Comparison of ENCODE assay signal across 8 cellular contexts in genomic region chr16:13923703-13924298, GRCh38. TPM values are rescaled to one million over a fixed set of nuclear protein-coding genes. Genes with fewer than 3 reads are reported as not detected.
DNase-seq lines count a peak whose midpoint lies in the region; ATAC-seq and TF ChIP-seq lines count a peak whose summit lies in the region.

No MANE protein-coding gene starts in this region.

- no peak overlapping the region for H4K8ac ChIP-seq in IMR-90 (ENCODE audit: low read depth in 2 of 2, low read length in 2 of 2)

- no peak overlapping the region for H4K5ac ChIP-seq in IMR-90 (ENCODE audit: low read depth, low read length)

- H3K9me1 ChIP-seq in IMR-90 (ENCODE audit: insufficient read depth, low read length), result peaks cover 7% of the 10 kb centered on the region

- TF ChIP-seq POLR2A in IMR-90 (IDR thresholded peaks at IDR 0.05; ENCODE audit: low read depth, low read length) (no peak), erythroblast (IDR thresholded peaks at IDR 0.05; ENCODE audit: low read length) (no peak)

- CTCF ChIA-PET in Calu3 (lab: Charles Lee) (interaction anchor here (0.6 to 1.2 kb wide), 12 partner anchors 34 to 366 kb away, joined by 3 to 5 read pairs (median 3); no protein-coding TSS in a partner anchor), IMR-90 (lab: Yijun Ruan, JAX) (interaction anchor here (1.0 to 2.0 kb wide), 6 partner anchors 11 to 362 kb away, joined by 4 to 11 read pairs (median 6); no protein-coding TSS in a partner anchor)

- H2AK9ac ChIP-seq in IMR-90 (replicated peaks; ENCODE audit: low read depth, low read length, poor library complexity), result no peak overlapping the region

- H3K27me3 Mint-ChIP-seq in Calu3 (ENCODE audit: unreplicated experiment) (peaks cover under 1% of the 10 kb centered on the region), progenitor cell of endocrine pancreas (no peaks in the 10 kb centered on the region)

- DNase-seq in Calu3 (no peak), IMR-90 (peak; percentile 67), OCI-M1 (lab: John Stamatoyannopoulos, UW) (peak; percentile 75), erythroblast (lab: John Stamatoyannopoulos, UW) (peak; percentile 72 to 77), progenitor cell of endocrine pancreas (ENCODE audit: low spot score, unreplicated experiment) (no peak)

- H3K79me1 ChIP-seq in IMR-90 (ENCODE audit: low read depth in 1 of 2, low read length in 2 of 2), result peaks cover 18 to 19% of the 10 kb centered on the region in 2 experiments

- H2AFZ ChIP-seq in IMR-90 (replicated peaks; ENCODE audit: low read length, poor library complexity), result no peak overlapping the region

- H3K4me2 ChIP-seq in IMR-90 (ENCODE audit: low read depth, low read length), result no peak overlapping the region

- peak; percentile 87 for TF ChIP-seq RAD21 in IMR-90 (IDR thresholded peaks at IDR 0.05; ENCODE audit: low read length)

- no peaks in the 10 kb centered on the region for H3K9me3 ChIP-seq in IMR-90 (ENCODE audit: control insufficient read depth, insufficient read depth, low read length)

- TF ChIP-seq CTCF in Calu3 (IDR thresholded peaks at IDR 0.05; ENCODE audit: unreplicated experiment) (peak; percentile 57), IMR-90 (conservative IDR thresholded peaks at IDR 0.05; ENCODE audit: low read depth, low read length) (peak; percentile 69), progenitor cell of endocrine pancreas (IDR thresholded peaks at IDR 0.05; ENCODE audit: unreplicated experiment) (peak; percentile 70)

- H3K36me3 Mint-ChIP-seq in Calu3 (ENCODE audit: insufficient read depth, unreplicated experiment), result peaks cover 20% of the 10 kb centered on the region
- peaks cover 5% of the 10 kb centered on the region for H3K36me3 Mint-ChIP-seq in progenitor cell of endocrine pancreas (ENCODE audit: insufficient read depth)

- dilution Hi-C loops in IMR-90 (cut with HindIII; ENCODE audit: low sequenced_read_pairs, unreplicated experiment), result no loop called here

- no peak overlapping the region for H3K14ac ChIP-seq in IMR-90 (replicated peaks; ENCODE audit: low read depth, low read length)

- no peaks in the 10 kb centered on the region for H3K27me3 ChIP-seq in IMR-90 (ENCODE audit: control insufficient read depth, insufficient read depth, low read length)

- ATAC-seq in IMR-90 (ENCODE audit: low read depth) (no peak), GM21390 (IDR thresholded peaks at IDR 0.05; ENCODE audit: unreplicated experiment) (no peak), GM19467 (IDR thresholded peaks at IDR 0.05; ENCODE audit: unreplicated experiment) (no peak), GM18498 (IDR thresholded peaks at IDR 0.05; ENCODE audit: unreplicated experiment) (no peak)

- intact Hi-C loops in Calu3 (cut with micrococcal nuclease; ENCODE audit: unreplicated experiment) (loop anchor here (1.0 to 10.0 kb wide), 6 partner anchors 150 to 601 kb away; no protein-coding TSS in a partner anchor), IMR-90 (cut with micrococcal nuclease) (loop anchor here (1.0 to 5.0 kb wide), 5 partner anchors 148 to 605 kb away; partner anchors contain the start of gene MRTFB)

- H3K4ac ChIP-seq in IMR-90 (ENCODE audit: low read depth, low read length), result no peak overlapping the region

- no TSS peak for BruUV-seq in Calu3 (replicated peaks; lab: Mats Ljungman, UMichigan)
- BruUV-seq in IMR-90 (replicated peaks; lab: Mats Ljungman, UMichigan), result no TSS peak

- H3K36me3 ChIP-seq in IMR-90 (ENCODE audit: control insufficient read depth, insufficient read depth, low read length), result peaks cover 2% of the 10 kb centered on the region

- no peak overlapping the region for H3K9ac ChIP-seq in IMR-90 (ENCODE audit: low read depth, low read length)

- H3K56ac ChIP-seq in IMR-90 (ENCODE audit: extremely low read depth, insufficient read depth, low read length), result no peak overlapping the region

- H3K4me1 ChIP-seq in IMR-90 (ENCODE audit: control insufficient read depth, insufficient read depth, low read length), result peaks cover 7% of the 10 kb centered on the region

- no peak overlapping the region for H3K27ac ChIP-seq in IMR-90 (ENCODE audit: insufficient read depth, low read length)

- no peak overlapping the region for H3K27ac Mint-ChIP-seq in Calu3 (ENCODE audit: unreplicated experiment)
- no peak overlapping the region for H3K27ac Mint-ChIP-seq in progenitor cell of endocrine pancreas

- H3K4me3 ChIP-seq in IMR-90 (ENCODE audit: insufficient read depth, low read depth, low read length), result no peak overlapping the region

- H2AK5ac ChIP-seq in IMR-90 (ENCODE audit: low read depth, low read length), result no peak overlapping the region

- no peak overlapping the region for H3K4me3 Mint-ChIP-seq in Calu3 (ENCODE audit: low read depth, unreplicated experiment)
- H3K4me3 Mint-ChIP-seq in progenitor cell of endocrine pancreas (ENCODE audit: low read depth), result no peak overlapping the region

- no peak overlapping the region for H2BK20ac ChIP-seq in IMR-90 (ENCODE audit: low read depth, low read length)

- no CpG with 5 or more reads among the region's 4 CpGs for WGBS in IMR-90 (ENCODE audit: extremely low coverage in 2 of 2, insufficient read length in 1 of 2), 2 experiments

- H3K9me3 Mint-ChIP-seq in Calu3 (ENCODE audit: low read depth, unreplicated experiment) (no peaks in the 10 kb centered on the region), progenitor cell of endocrine pancreas (ENCODE audit: low read depth) (no peaks in the 10 kb centered on the region)

- no peak overlapping the region for H2BK120ac ChIP-seq in IMR-90 (ENCODE audit: low read depth, low read length)

- H2BK5ac ChIP-seq in IMR-90 (ENCODE audit: low read depth, low read length, poor library complexity, severe bottlenecking), result no peak overlapping the region

- H2BK15ac ChIP-seq in IMR-90 (ENCODE audit: low read depth, low read length), result no peak overlapping the region

- H4K91ac ChIP-seq in IMR-90 (ENCODE audit: insufficient read depth, low read depth, low read length), result no peak overlapping the region

- H4K20me1 ChIP-seq in IMR-90 (ENCODE audit: insufficient read depth, low read length), result peaks cover 3% of the 10 kb centered on the region; the same call in 1 of the 2 replicates

- no peak overlapping the region for H3K18ac ChIP-seq in IMR-90 (ENCODE audit: low read depth, low read length)

- H3K4me1 Mint-ChIP-seq in Calu3 (ENCODE audit: low read depth, unreplicated experiment) (peaks cover 25% of the 10 kb centered on the region), progenitor cell of endocrine pancreas (ENCODE audit: low read depth) (peaks cover 29% of the 10 kb centered on the region)

- in situ Hi-C loops in IMR-90 (cut with MboI; ENCODE audit: low sequenced_read_pairs), result loop anchor here (5.0 to 10.0 kb wide), 3 partner anchors 321 to 604 kb away; no protein-coding TSS in a partner anchor

- H3K23ac ChIP-seq in IMR-90 (ENCODE audit: low read depth, low read length), result no peak overlapping the region

- POLR2A ChIA-PET in IMR-90 (lab: Charles Lee; ENCODE audit: unreplicated experiment), result interaction anchor here (0.7 kb wide), 2 partner anchors 13 to 293 kb away, joined by 3 to 5 read pairs; no protein-coding TSS in a partner anchor

TF ChIP-seq in IMR-90, 13 proteins besides CTCF, POLR2A, EP300 and RAD21:
- TF ChIP-seq CEBPB (IDR thresholded peaks at IDR 0.05; ENCODE audit: low read depth, low read length) (peak; percentile 9; the same call in 1 of the 2 replicates), RFX5 (IDR thresholded peaks at IDR 0.05; ENCODE audit: low read depth, low read length) (no peak), SMC3 (IDR thresholded peaks at IDR 0.05; ENCODE audit: low read depth, low read length) (peak; percentile 75)

RNA-seq across cellular contexts. Expression of gene ERCC4, which starts 3.8 kb away (rescaled TPM):
- 19.7 and 21.1 TPM in 2 replicates for total RNA-seq in Calu3 (2022)
- total RNA-seq in IMR-90 (2012; rRNA removed), result 10.0 and 19.2 TPM in 2 replicates
- polyA plus RNA-seq in IMR-90 (2012; rRNA removed), result 1.6 and 2.9 TPM in 2 replicates
- 2.2 and 2.8 TPM in 2 replicates for polyA plus RNA-seq in IMR-90 (2012; cell fraction: cytosol; rRNA removed)
- polyA plus RNA-seq in IMR-90 (2012; cell fraction: nucleus; rRNA removed; ENCODE audit: low replicate concordance), result 1.6 and 3.1 TPM in 2 replicates
- total RNA-seq in progenitor cell of endocrine pancreas, result 13.6 and 19.3 TPM in 2 replicates

Comparison
In these comparisons a context has a peak if more than half of its experiments do, and no peak if none do; other contexts are left out.
1. DNase-seq: peak in IMR-90 (single experiment), OCI-M1 (single experiment) and erythroblast (2 of 2); none in Calu3 (single experiment) and progenitor cell of endocrine pancreas (single experiment).
2. Peak in every context shown above with its lines, with median percentiles within 50 percentile points of each other: CTCF ChIP-seq.